1 cellular context compared by ENCODE assay signal in the genomic region with DNA sequence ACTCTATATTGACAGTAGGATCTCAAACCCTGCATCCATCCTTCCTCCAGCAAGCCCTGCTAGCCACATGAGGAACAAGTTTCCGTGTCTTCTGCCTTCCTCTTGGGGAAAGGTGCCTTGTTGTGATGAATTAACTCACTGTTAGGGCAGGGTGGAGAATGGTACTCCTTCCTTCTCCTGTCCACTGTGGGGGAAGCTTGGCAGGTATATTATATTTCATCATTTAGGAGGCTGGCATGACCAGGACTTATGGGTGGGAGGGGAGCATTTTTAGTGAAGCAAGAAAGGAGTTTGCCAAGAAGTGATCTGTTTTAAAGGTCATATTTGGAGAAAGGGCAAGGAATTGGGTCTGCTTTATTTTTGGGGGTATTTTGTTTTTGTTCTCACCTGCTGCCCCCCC.
TF ChIP-seq lines count a peak whose summit lies in the region.

No MANE protein-coding gene starts in this region.

TF ChIP-seq in GM12878, 131 proteins besides CTCF, POLR2A, EP300 and RAD21:
- no peak for TF ChIP-seq BMI1 (IDR thresholded peaks at IDR 0.05; ENCODE audit: borderline replicate concordance)
- TF ChIP-seq, protein P1, sequence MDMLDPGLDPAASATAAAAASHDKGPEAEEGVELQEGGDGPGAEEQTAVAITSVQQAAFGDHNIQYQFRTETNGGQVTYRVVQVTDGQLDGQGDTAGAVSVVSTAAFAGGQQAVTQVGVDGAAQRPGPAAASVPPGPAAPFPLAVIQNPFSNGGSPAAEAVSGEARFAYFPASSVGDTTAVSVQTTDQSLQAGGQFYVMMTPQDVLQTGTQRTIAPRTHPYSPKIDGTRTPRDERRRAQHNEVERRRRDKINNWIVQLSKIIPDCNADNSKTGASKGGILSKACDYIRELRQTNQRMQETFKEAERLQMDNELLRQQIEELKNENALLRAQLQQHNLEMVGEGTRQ (IDR thresholded peaks at IDR 0.05; ENCODE audit: borderline replicate concordance, low read depth, low read length): no peak
- TF ChIP-seq EZH2 (IDR thresholded peaks at IDR 0.05; ENCODE audit: borderline replicate concordance, control insufficient read depth, low read depth, low read length): no peak
- no peak for TF ChIP-seq IKZF1 (conservative IDR thresholded peaks at IDR 0.05)
- no peak for TF ChIP-seq HDAC2 (IDR thresholded peaks at IDR 0.05)
- no peak for TF ChIP-seq MEF2A (IDR thresholded peaks at IDR 0.05; ENCODE audit: insufficient read depth, low read depth, low read length)
- no peak for TF ChIP-seq GABPA (IDR thresholded peaks at IDR 0.05; ENCODE audit: low read depth)
- no peak for TF ChIP-seq CHD2 (IDR thresholded peaks at IDR 0.05; ENCODE audit: borderline replicate concordance, low read depth, low read length)
- TF ChIP-seq SRF (IDR thresholded peaks at IDR 0.05; ENCODE audit: low read depth in 2 of 2, low read length in 2 of 2): no peak
- no peak for TF ChIP-seq CREB1 (IDR thresholded peaks at IDR 0.05; ENCODE audit: low read depth)
- TF ChIP-seq, protein P2, sequence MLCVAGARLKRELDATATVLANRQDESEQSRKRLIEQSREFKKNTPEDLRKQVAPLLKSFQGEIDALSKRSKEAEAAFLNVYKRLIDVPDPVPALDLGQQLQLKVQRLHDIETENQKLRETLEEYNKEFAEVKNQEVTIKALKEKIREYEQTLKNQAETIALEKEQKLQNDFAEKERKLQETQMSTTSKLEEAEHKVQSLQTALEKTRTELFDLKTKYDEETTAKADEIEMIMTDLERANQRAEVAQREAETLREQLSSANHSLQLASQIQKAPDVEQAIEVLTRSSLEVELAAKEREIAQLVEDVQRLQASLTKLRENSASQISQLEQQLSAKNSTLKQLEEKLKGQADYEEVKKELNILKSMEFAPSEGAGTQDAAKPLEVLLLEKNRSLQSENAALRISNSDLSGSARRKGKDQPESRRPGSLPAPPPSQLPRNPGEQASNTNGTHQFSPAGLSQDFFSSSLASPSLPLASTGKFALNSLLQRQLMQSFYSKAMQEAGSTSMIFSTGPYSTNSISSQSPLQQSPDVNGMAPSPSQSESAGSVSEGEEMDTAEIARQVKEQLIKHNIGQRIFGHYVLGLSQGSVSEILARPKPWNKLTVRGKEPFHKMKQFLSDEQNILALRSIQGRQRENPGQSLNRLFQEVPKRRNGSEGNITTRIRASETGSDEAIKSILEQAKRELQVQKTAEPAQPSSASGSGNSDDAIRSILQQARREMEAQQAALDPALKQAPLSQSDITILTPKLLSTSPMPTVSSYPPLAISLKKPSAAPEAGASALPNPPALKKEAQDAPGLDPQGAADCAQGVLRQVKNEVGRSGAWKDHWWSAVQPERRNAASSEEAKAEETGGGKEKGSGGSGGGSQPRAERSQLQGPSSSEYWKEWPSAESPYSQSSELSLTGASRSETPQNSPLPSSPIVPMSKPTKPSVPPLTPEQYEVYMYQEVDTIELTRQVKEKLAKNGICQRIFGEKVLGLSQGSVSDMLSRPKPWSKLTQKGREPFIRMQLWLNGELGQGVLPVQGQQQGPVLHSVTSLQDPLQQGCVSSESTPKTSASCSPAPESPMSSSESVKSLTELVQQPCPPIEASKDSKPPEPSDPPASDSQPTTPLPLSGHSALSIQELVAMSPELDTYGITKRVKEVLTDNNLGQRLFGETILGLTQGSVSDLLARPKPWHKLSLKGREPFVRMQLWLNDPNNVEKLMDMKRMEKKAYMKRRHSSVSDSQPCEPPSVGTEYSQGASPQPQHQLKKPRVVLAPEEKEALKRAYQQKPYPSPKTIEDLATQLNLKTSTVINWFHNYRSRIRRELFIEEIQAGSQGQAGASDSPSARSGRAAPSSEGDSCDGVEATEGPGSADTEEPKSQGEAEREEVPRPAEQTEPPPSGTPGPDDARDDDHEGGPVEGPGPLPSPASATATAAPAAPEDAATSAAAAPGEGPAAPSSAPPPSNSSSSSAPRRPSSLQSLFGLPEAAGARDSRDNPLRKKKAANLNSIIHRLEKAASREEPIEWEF (IDR thresholded peaks at IDR 0.05; ENCODE audit: insufficient replicate concordance, low read depth, low read length): no peak
